ENCODE assay signal across 11 cellular contexts in the genomic region with DNA sequence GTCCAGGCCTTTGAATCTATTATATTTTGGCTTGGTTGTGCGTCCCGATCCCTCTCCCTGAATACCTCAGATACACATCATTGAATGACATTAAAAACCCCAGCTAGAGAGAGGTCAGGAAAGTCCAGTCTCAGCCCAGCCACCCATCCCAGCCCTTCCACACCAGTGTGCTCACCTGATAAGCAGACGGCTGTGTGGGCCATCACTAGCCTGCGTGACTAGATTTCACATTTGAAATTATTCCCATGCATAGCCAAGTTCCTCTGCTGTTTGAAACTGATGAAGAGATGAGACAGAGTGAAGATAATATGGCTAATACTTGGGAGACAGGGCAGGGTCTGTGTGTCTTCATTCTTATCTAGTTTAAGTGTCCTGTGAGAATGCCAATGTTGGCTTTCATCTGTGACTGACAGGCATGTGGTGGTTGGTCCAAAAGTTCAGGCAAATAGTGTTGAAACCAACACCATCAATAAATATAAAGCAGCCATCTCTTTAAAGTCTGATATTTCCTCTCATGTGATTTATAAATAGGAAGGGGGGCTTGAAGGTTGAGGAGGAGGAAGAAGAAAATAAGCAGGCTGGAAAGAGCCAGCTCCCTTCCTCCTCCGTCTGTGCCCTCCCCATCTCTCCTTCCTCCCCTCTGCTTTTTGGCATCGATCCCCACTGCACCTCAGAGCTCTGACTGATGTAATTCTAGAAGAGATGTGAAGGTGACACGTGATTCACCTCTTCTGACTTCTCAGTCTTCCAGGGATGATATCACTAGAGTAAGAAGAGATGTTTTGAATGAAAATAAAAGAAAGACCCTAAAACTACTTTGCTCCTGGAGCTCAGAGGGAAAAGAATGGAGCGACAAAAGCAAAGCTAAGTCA. TPM values are rescaled to one million over a fixed set of nuclear protein-coding genes. Genes with fewer than 3 reads are reported as not detected.
DNase-seq lines count a peak whose midpoint lies in the region; ATAC-seq and TF ChIP-seq lines count a peak whose summit lies in the region.
"Had no signal": no experiment of that assay in that cellular context is flagged by ENCODE, and none has a peak within 500 bp of the region (broad histone marks: within the 10 kb centered on the region; RNA-seq: fewer than 3 reads in every experiment).

No MANE protein-coding gene starts in this region.

- H3K4me3 ChIP-seq in HEK293 (ENCODE audit: low read depth, low read length) (no peak overlapping the region), Panc1 (ENCODE audit: low read depth in 2 of 2, low read length in 2 of 2) (no peak overlapping the region), colonic mucosa (no peak overlapping the region)

- in situ Hi-C loops in ACHN (cut with HindIII; ENCODE audit: low pct_ligation_motif_present, low pct_unique_long_range_greater_than_20kb, low sequenced_read_pairs) = loop anchor here (25.0 kb wide), 1 partner anchor 547 kb away; no protein-coding TSS in a partner anchor
- in situ Hi-C loops in Panc1 (cut with HindIII; ENCODE audit: low pct_unique_long_range_greater_than_20kb, low sequenced_read_pairs) = no loop called here

- H3K27ac ChIP-seq in HEK293 (ENCODE audit: extremely low read depth, low read depth, low read length) (no peak overlapping the region), Panc1 (ENCODE audit: low read length) (peak overlapping the region; percentile 78), colonic mucosa (no peak overlapping the region)

- H3K4me1 ChIP-seq in HEK293 (ENCODE audit: control insufficient read depth, insufficient read depth, low read length) = 0 out of 2 replicates have a peak, but pooled peaks cover 4% of the 10 kb centered on the region
- H3K4me1 ChIP-seq in Panc1 (ENCODE audit: control insufficient read depth, insufficient read depth, low read length) = peaks cover 37% of the 10 kb centered on the region
- H3K4me1 ChIP-seq in colonic mucosa = peaks cover 14% of the 10 kb centered on the region

- peaks cover 0 to 8% of the 10 kb centered on the region in 2 experiments; a peak in 1 of 3 replicates for H3K36me3 ChIP-seq in HEK293 (ENCODE audit: control insufficient read depth in 2 of 2, insufficient read depth in 1 of 2, low read length in 2 of 2)
- H3K36me3 ChIP-seq in Panc1 (ENCODE audit: control insufficient read depth, insufficient read depth, low read length) = no peaks in the 10 kb centered on the region
- H3K36me3 ChIP-seq in colonic mucosa = no peaks in the 10 kb centered on the region

- no peaks in the 10 kb centered on the region for H3K27me3 ChIP-seq in Panc1 (ENCODE audit: control insufficient read depth, insufficient read depth, low read length)
- H3K27me3 ChIP-seq in colonic mucosa = no peaks in the 10 kb centered on the region

- ATAC-seq in Panc1 = no peak; the same call in 1 of the 2 replicates
- no peak for ATAC-seq in HG02970 (IDR thresholded peaks at IDR 0.05; ENCODE audit: low FRiP score, unreplicated experiment)
- no peak for ATAC-seq in HG03097 (IDR thresholded peaks at IDR 0.05; ENCODE audit: low FRiP score, unreplicated experiment)
- ATAC-seq in HG03378 (IDR thresholded peaks at IDR 0.05; ENCODE audit: unreplicated experiment) = no peak

- H3K9me3 ChIP-seq in HEK293 (ENCODE audit: control insufficient read depth, insufficient read depth, low read depth, low read length) (no peaks in the 10 kb centered on the region), Panc1 (ENCODE audit: control insufficient read depth, insufficient read depth, low read depth, low read length) (no peaks in the 10 kb centered on the region), colonic mucosa (no peaks in the 10 kb centered on the region)

- no TSS peak for BruUV-seq in Panc1 (replicated peaks; lab: Mats Ljungman, UMichigan)

- peak; percentile 11 for DNase-seq in ACHN
- no peak for DNase-seq in Panc1 (ENCODE audit: low read depth, low spot score)
- DNase-seq in left kidney (ENCODE audit: low read depth, low spot score) = peak; percentile 68
- no peak for DNase-seq in colonic mucosa
- DNase-seq: activated T-cell treated with anti-CD3 and anti-CD28 coated beads, Interleukin-2, amount 50 U/mL, for 1 hour; CD4-positive, alpha-beta T cell; retina had no signal

- POLR2A ChIA-PET in HEK293 (lab: Yijun Ruan, JAX) = interaction anchor here (0.6 to 1.0 kb wide), 3 partner anchors 16 to 201 kb away, joined by 3 read pairs; partner anchors contain the start of gene LSG1
- POLR2A ChIA-PET in Panc1 (lab: Charles Lee) = interaction anchor here (0.7 kb wide), 1 partner anchor 46 kb away, joined by 12 read pairs; no protein-coding TSS in a partner anchor

- no peak overlapping the region for H3K9ac ChIP-seq in colonic mucosa (ENCODE audit: low read depth in 2 of 2, low read length in 2 of 2)

- TF ChIP-seq CTCF in HEK293 (tag by site-specific recombination; IDR thresholded peaks at IDR 0.05) (no peak), Panc1 (IDR thresholded peaks at IDR 0.05) (no peak), colonic mucosa (IDR thresholded peaks at IDR 0.05) (no peak)

- CTCF ChIA-PET in HEK293 (lab: Yijun Ruan, JAX) (interaction anchor here (0.6 kb wide), 1 partner anchor 1171 kb away, joined by 5 read pairs; no protein-coding TSS in a partner anchor), Panc1 (lab: Charles Lee) (interaction anchor here (0.7 to 1.1 kb wide), 2 partner anchors 19 to 408 kb away, joined by 3 read pairs; partner anchors contain the start of gene LSG1)

- intact Hi-C loops in Panc1 (cut with micrococcal nuclease; ENCODE audit: unreplicated experiment) = no loop called here
- intact Hi-C loops in colonic mucosa (cut with DNase I) = loop anchor here (10.0 kb wide), 1 partner anchor 274 kb away; no protein-coding TSS in a partner anchor

TF ChIP-seq in HEK293, 187 proteins besides CTCF, POLR2A, EP300 and RAD21 (continues in another document):
- TF ChIP-seq ZBTB17 (tag by site-specific recombination; IDR thresholded peaks at IDR 0.05) = peak; percentile 65; the same call in 1 of the 2 replicates
- no peak for TF ChIP-seq MYNN (tag by site-specific recombination; IDR thresholded peaks at IDR 0.05; ENCODE audit: borderline replicate concordance)
- TF ChIP-seq MZF1 (tag by site-specific recombination; IDR thresholded peaks at IDR 0.05; ENCODE audit: borderline replicate concordance) = peak; percentile 89
- TF ChIP-seq ZNF335 (tag by site-specific recombination; conservative IDR thresholded peaks at IDR 0.05) = peak; percentile 79
- TF ChIP-seq ZNF843 (tag by site-specific recombination; IDR thresholded peaks at IDR 0.05) = no peak
- TF ChIP-seq ZIC2 (tag by site-specific recombination; IDR thresholded peaks at IDR 0.05) = no peak
- TF ChIP-seq ZNF660 (tag by site-specific recombination; IDR thresholded peaks at IDR 0.05) = peak; percentile 80
- TF ChIP-seq SETDB1 (IDR thresholded peaks at IDR 0.05; ENCODE audit: insufficient read length, low read length) = no peak
- no peak for TF ChIP-seq TCF7L2 (IDR thresholded peaks at IDR 0.05; ENCODE audit: borderline replicate concordance, low read depth, low read length)
- TF ChIP-seq ZNF398 (tag by site-specific recombination; IDR thresholded peaks at IDR 0.05) = peak; percentile 91
- peak; percentile 83 for TF ChIP-seq ZNF558 (tag by site-specific recombination; IDR thresholded peaks at IDR 0.05)
- no peak for TF ChIP-seq ZFP37 (tag by site-specific recombination; IDR thresholded peaks at IDR 0.05)

RNA-seq across cellular contexts. Expression of gene FAM43A, which starts 5.1 kb away (rescaled TPM):
- total RNA-seq in Panc1 (2021; ENCODE audit: unreplicated experiment) (51.4 TPM), colonic mucosa (10 to 100 TPM in 1 of 2 donors, 1 to 10 TPM in 1; 7.2 to 10.2 TPM)
- 76.9 TPM for polyA plus RNA-seq in Panc1 (2012; ENCODE audit: insufficient read length)

RNA-seq across cellular contexts. Expression of gene LSG1, which starts 18.7 kb away (rescaled TPM):
- 72.9 TPM for total RNA-seq in Panc1 (2021; ENCODE audit: unreplicated experiment)
- polyA plus RNA-seq in Panc1 (2012; ENCODE audit: insufficient read length) = 52.9 TPM
- 10 to 100 TPM; 19.0 to 34.8 TPM for total RNA-seq in colonic mucosa

RNA-seq across cellular contexts. Expression of gene TMEM44, which starts 57.5 kb away (rescaled TPM):
- total RNA-seq in Panc1 (2021; ENCODE audit: unreplicated experiment) = 70.1 TPM
- polyA plus RNA-seq in Panc1 (2012; ENCODE audit: insufficient read length) = 69.9 TPM
- total RNA-seq in colonic mucosa = 10 to 100 TPM; 40.1 to 43.2 TPM

Comparison
In these comparisons a context has a peak if more than half of its experiments do, and no peak if none do; other contexts are left out.
1. DNase-seq: peak in ACHN (single experiment) and left kidney (single experiment); none in Panc1 (single experiment) and colonic mucosa (single experiment).